8 cellular contexts compared by ENCODE assay signal in the genomic region with DNA sequence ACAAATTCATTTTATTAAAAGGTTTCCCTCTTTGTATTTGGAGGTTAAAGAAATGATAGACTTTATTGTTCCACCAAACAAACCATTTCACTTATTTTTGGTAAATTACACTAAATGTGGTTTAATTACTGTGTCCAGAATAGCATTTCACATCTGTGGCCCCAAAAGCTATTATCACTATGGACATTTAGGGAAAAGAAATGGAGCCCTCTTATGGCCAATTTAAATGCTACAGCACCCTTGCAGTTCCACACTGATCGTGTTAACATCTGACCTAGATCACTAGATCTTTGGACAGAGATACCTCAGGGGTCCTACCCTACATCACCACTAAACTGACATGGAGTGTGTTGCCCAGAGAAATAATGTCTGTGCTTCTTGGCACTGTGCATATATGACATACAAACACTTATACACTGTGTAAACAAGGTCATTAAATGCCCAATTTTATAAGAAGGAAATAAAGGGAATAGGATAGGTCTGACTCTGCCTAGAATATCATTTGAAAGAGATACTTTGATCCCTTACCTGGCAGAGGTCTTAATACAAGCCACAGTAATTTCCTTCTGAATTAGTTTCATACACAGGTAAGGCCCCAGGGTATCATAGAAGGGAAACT.
DNase-seq lines count a peak whose midpoint lies in the region; ATAC-seq and TF ChIP-seq lines count a peak whose summit lies in the region.

No MANE protein-coding gene starts in this region.

- H3K4me3 ChIP-seq in HCT116 (replicated peaks in 1 of 2; ENCODE audit: low read depth in 1 of 2, low read length in 2 of 2) (no peak overlapping the region), colonic mucosa (no peak overlapping the region)

- RAD21 ChIA-PET in HCT116 (lab: Charles Lee; ENCODE audit: low non-redundant PET in 1 of 2, low total read pairs in 2 of 2, uncharacterized antibody in 2 of 2, unreplicated experiment in 2 of 2), result no interaction called here

- no peak overlapping the region for H2AFZ ChIP-seq in HCT116 (ENCODE audit: low read depth, low read length, poor library complexity, severe bottlenecking)

- peak; percentile 4 for DNase-seq in DMS114 treated with DMSO at 0.1 percent for 48 hours (lab: John Stamatoyannopoulos, UW; ENCODE audit: unreplicated experiment)
- peak; percentile 21 for DNase-seq in HCT116 (ENCODE audit: low read depth, low spot score)
- DNase-seq in NOMO-1 (lab: John Stamatoyannopoulos, UW; ENCODE audit: unreplicated experiment in 2 of 2), result peak; percentile 29 to 63
- no peak for DNase-seq in colonic mucosa
- peak; percentile 22 for DNase-seq in midbrain (lab: John Stamatoyannopoulos, UW)

- no peak for TF ChIP-seq POLR2A in HCT116 (IDR thresholded peaks at IDR 0.05; ENCODE audit: borderline replicate concordance, extremely low read depth, insufficient read depth, insufficient read length)

- BruUV-seq in HCT116 (replicated peaks; lab: Mats Ljungman, UMichigan), result no TSS peak

- intact Hi-C loops in HCT116 (cut with micrococcal nuclease), result loop anchor here (1.0 kb wide), 2 partner anchors 278 to 638 kb away; no protein-coding TSS in a partner anchor
- intact Hi-C loops in colonic mucosa (cut with DNase I), result loop anchor here (5.0 kb wide), 1 partner anchor 639 kb away; no protein-coding TSS in a partner anchor

- H3K4me2 ChIP-seq in HCT116 (ENCODE audit: low read length), result no peak overlapping the region

- H3K36me3 ChIP-seq in HCT116 (ENCODE audit: control insufficient read depth in 1 of 2, insufficient read depth in 2 of 2, low read length in 2 of 2), result no peaks in the 10 kb centered on the region
- H3K36me3 ChIP-seq in colonic mucosa, result no peaks in the 10 kb centered on the region

- H3K9me2 ChIP-seq in HCT116 (ENCODE audit: insufficient read depth), result no peaks in the 10 kb centered on the region

- H3K79me2 ChIP-seq in HCT116 (ENCODE audit: insufficient read depth, low read length), result no peaks in the 10 kb centered on the region

- no peaks in the 10 kb centered on the region for H4K20me1 ChIP-seq in HCT116 (ENCODE audit: insufficient read depth)

- no peak overlapping the region for H3K9ac ChIP-seq in HCT116 (ENCODE audit: low read length)
- no peak overlapping the region for H3K9ac ChIP-seq in colonic mucosa (ENCODE audit: low read depth in 2 of 2, low read length in 2 of 2)

- no peak overlapping the region for H3K27ac ChIP-seq in HCT116 (ENCODE audit: low read depth, low read length)
- H3K27ac ChIP-seq in colonic mucosa, result no peak overlapping the region

- no peaks in the 10 kb centered on the region for H3K4me1 ChIP-seq in HCT116 (ENCODE audit: control insufficient read depth in 1 of 2, insufficient read depth in 2 of 2, low read length in 2 of 2)
- no peaks in the 10 kb centered on the region for H3K4me1 ChIP-seq in colonic mucosa

- H3K27me3 ChIP-seq in HCT116 (ENCODE audit: insufficient read depth, low read length), result no peaks in the 10 kb centered on the region
- no peaks in the 10 kb centered on the region for H3K27me3 ChIP-seq in colonic mucosa

- TF ChIP-seq RAD21 in HCT116 (IDR thresholded peaks at IDR 0.05; ENCODE audit: low read depth), result peak; percentile 70

- POLR2A ChIA-PET in HCT116 (lab: Charles Lee), result no interaction called here

- H3K9me3 ChIP-seq in HCT116 (ENCODE audit: control insufficient read depth in 1 of 2, insufficient read depth in 1 of 2, low read depth in 1 of 2, low read length in 2 of 2) (no peaks in the 10 kb centered on the region), colonic mucosa (no peaks in the 10 kb centered on the region)

- CTCF ChIA-PET in HCT116 (lab: Charles Lee), result interaction anchor here (1.0 to 3.0 kb wide), 8 partner anchors 10 to 651 kb away, joined by 3 to 17 read pairs (median 3); no protein-coding TSS in a partner anchor

- TF ChIP-seq CTCF in HCT116 (IDR thresholded peaks at IDR 0.05 in 2 of 3, conservative IDR thresholded peaks at IDR 0.05 in 1 of 3; ENCODE audit: borderline replicate concordance in 1 of 3, insufficient read depth in 1 of 3, low read depth in 2 of 3, low read length in 2 of 3) (peak; percentile 46 to 70 (median 59); a peak in 5 of 6 replicates), colonic mucosa (IDR thresholded peaks at IDR 0.05) (peak; percentile 13)

- ATAC-seq in HCT116 (peak; percentile 89), HG03442 (IDR thresholded peaks at IDR 0.05; ENCODE audit: unreplicated experiment) (no peak), HG03439 (IDR thresholded peaks at IDR 0.05; ENCODE audit: unreplicated experiment) (no peak), HG03280 (IDR thresholded peaks at IDR 0.05; ENCODE audit: unreplicated experiment) (no peak)

TF ChIP-seq in HCT116, 20 proteins besides CTCF, POLR2A, EP300 and RAD21:
- no peak for TF ChIP-seq SIN3A (IDR thresholded peaks at IDR 0.05; ENCODE audit: low read depth)
- no peak for TF ChIP-seq FOSL1 (IDR thresholded peaks at IDR 0.05; ENCODE audit: low read depth)
- no peak for TF ChIP-seq CBX3 (IDR thresholded peaks at IDR 0.05; ENCODE audit: low read depth)
- no peak for TF ChIP-seq EZH2 (IDR thresholded peaks at IDR 0.05)
- no peak for TF ChIP-seq CEBPB (IDR thresholded peaks at IDR 0.05; ENCODE audit: low read depth)
- TF ChIP-seq EGR1 (IDR thresholded peaks at IDR 0.05; ENCODE audit: low read depth), result no peak
- TF ChIP-seq TCF7L2 (IDR thresholded peaks at IDR 0.05; ENCODE audit: borderline replicate concordance, extremely low read depth, insufficient read depth, insufficient read length), result no peak
- TF ChIP-seq YY1 (IDR thresholded peaks at IDR 0.05; ENCODE audit: extremely low read depth, insufficient replicate concordance, low read depth, low read length), result no peak
- no peak for TF ChIP-seq EZH2phosphoT487 (IDR thresholded peaks at IDR 0.05; ENCODE audit: borderline replicate concordance)
- TF ChIP-seq ELF1 (IDR thresholded peaks at IDR 0.05; ENCODE audit: borderline replicate concordance, low read depth), result no peak
- TF ChIP-seq, protein P1, sequence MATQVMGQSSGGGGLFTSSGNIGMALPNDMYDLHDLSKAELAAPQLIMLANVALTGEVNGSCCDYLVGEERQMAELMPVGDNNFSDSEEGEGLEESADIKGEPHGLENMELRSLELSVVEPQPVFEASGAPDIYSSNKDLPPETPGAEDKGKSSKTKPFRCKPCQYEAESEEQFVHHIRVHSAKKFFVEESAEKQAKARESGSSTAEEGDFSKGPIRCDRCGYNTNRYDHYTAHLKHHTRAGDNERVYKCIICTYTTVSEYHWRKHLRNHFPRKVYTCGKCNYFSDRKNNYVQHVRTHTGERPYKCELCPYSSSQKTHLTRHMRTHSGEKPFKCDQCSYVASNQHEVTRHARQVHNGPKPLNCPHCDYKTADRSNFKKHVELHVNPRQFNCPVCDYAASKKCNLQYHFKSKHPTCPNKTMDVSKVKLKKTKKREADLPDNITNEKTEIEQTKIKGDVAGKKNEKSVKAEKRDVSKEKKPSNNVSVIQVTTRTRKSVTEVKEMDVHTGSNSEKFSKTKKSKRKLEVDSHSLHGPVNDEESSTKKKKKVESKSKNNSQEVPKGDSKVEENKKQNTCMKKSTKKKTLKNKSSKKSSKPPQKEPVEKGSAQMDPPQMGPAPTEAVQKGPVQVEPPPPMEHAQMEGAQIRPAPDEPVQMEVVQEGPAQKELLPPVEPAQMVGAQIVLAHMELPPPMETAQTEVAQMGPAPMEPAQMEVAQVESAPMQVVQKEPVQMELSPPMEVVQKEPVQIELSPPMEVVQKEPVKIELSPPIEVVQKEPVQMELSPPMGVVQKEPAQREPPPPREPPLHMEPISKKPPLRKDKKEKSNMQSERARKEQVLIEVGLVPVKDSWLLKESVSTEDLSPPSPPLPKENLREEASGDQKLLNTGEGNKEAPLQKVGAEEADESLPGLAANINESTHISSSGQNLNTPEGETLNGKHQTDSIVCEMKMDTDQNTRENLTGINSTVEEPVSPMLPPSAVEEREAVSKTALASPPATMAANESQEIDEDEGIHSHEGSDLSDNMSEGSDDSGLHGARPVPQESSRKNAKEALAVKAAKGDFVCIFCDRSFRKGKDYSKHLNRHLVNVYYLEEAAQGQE (IDR thresholded peaks at IDR 0.05; ENCODE audit: low read depth), result no peak
- no peak for TF ChIP-seq MAX (IDR thresholded peaks at IDR 0.05)
- no peak for TF ChIP-seq JUND (IDR thresholded peaks at IDR 0.05)
- TF ChIP-seq ZNF274 (IDR thresholded peaks at IDR 0.05; ENCODE audit: low read depth, low read length), result no peak
- TF ChIP-seq POLR2AphosphoS5 (IDR thresholded peaks at IDR 0.05; ENCODE audit: low read depth, low read length), result no peak
- no peak for TF ChIP-seq ATF3 (IDR thresholded peaks at IDR 0.05)
- no peak for TF ChIP-seq ZBTB33 (IDR thresholded peaks at IDR 0.05; ENCODE audit: extremely low read depth, insufficient replicate concordance, low read length)
- TF ChIP-seq SP1 (IDR thresholded peaks at IDR 0.05; ENCODE audit: low read depth), result no peak
TF ChIP-seq in HCT116: peak in this region for 0.
